ENCODE assay signal across 7 cellular contexts in genomic region chr9:36400332-36401178, GRCh38. TPM values are rescaled to one million over a fixed set of nuclear protein-coding genes. Genes with fewer than 3 reads are reported as not detected.
DNase-seq lines count a peak whose midpoint lies in the region; ATAC-seq, FAIRE-seq and TF ChIP-seq lines count a peak whose summit lies in the region.

No MANE protein-coding gene starts in this region.

- H3K9me3 ChIP-seq in astrocyte (ENCODE audit: insufficient read depth, low read depth, low read length) (no peaks in the 10 kb centered on the region), hepatocyte (ENCODE audit: low read depth) (no peaks in the 10 kb centered on the region)

- H3K27ac Mint-ChIP-seq in astrocyte (ENCODE audit: unreplicated experiment) = peak overlapping the region; percentile 97

- H3K36me3 ChIP-seq in astrocyte (ENCODE audit: insufficient read depth, low read length) = no peaks in the 10 kb centered on the region
- H3K36me3 ChIP-seq in hepatocyte (replicated peaks; ENCODE audit: insufficient read depth, low read depth) = no peaks in the 10 kb centered on the region

- no peaks in the 10 kb centered on the region for H3K9me2 ChIP-seq in hepatocyte (replicated peaks; ENCODE audit: insufficient read depth)

- FAIRE-seq in astrocyte (lab: Jason Lieb, UNC) = no peak

- WGBS in hepatocyte (ENCODE audit: low lambda C conversion rate, missing lambda C conversion rate) = under 1% methylated on average over 64 of the region's 113 CpGs

- peaks cover 23% of the 10 kb centered on the region for H3K4me1 Mint-ChIP-seq in astrocyte (ENCODE audit: low read depth, unreplicated experiment)

- H4K20me1 ChIP-seq in astrocyte (ENCODE audit: insufficient read depth, low read length) (peaks cover 30% of the 10 kb centered on the region), hepatocyte (ENCODE audit: insufficient read depth, poor library complexity, severe bottlenecking) (peaks cover 33% of the 10 kb centered on the region)

- H3K27ac ChIP-seq in astrocyte (ENCODE audit: low read depth, low read length) (peak overlapping the region; percentile 83), hepatocyte (peak overlapping the region; percentile 95)

- H3K27me3 ChIP-seq in astrocyte (ENCODE audit: insufficient read depth, low read length) (no peaks in the 10 kb centered on the region), hepatocyte (no peaks in the 10 kb centered on the region)

- H3K9ac ChIP-seq in astrocyte (ENCODE audit: low read length) = peak overlapping the region; percentile 95

- TF ChIP-seq CTCF in astrocyte (IDR thresholded peaks at IDR 0.05; ENCODE audit: insufficient read depth, low read depth, low read length) (no peak), hepatocyte (IDR thresholded peaks at IDR 0.05; ENCODE audit: poor library complexity) (peak; percentile 8), retinal pigment epithelial cell (conservative IDR thresholded peaks at IDR 0.05; ENCODE audit: low read depth, low read length) (no peak)

- peak overlapping the region; percentile 79 for H2AFZ ChIP-seq in astrocyte (ENCODE audit: low read depth, low read length)
- H2AFZ ChIP-seq in hepatocyte = peak overlapping the region; percentile 88

- no peaks in the 10 kb centered on the region for H3K27me3 Mint-ChIP-seq in astrocyte (ENCODE audit: low read depth, unreplicated experiment)

- H3K4me1 ChIP-seq in astrocyte (ENCODE audit: insufficient read depth, low read length) (peaks cover 16% of the 10 kb centered on the region), hepatocyte (ENCODE audit: insufficient read depth) (peaks cover 17% of the 10 kb centered on the region)

- H3K79me2 ChIP-seq in astrocyte (ENCODE audit: insufficient read depth, low read length) (peaks cover 52% of the 10 kb centered on the region), hepatocyte (peaks cover 57% of the 10 kb centered on the region)

- H3K4me3 ChIP-seq in astrocyte (ENCODE audit: insufficient read depth, low read depth, low read length) (peak overlapping the region; percentile 84), hepatocyte (peak overlapping the region; percentile 92), retinal pigment epithelial cell (ENCODE audit: low read length) (peak overlapping the region; percentile 83)

- peak overlapping the region; percentile 96 for H3K4me2 ChIP-seq in astrocyte (ENCODE audit: low read length)
- H3K4me2 ChIP-seq in hepatocyte = peak overlapping the region; percentile 93

- peak; percentile 69 for ATAC-seq in GM18505 (IDR thresholded peaks at IDR 0.05; ENCODE audit: unreplicated experiment)
- ATAC-seq in HG02938 (IDR thresholded peaks at IDR 0.05; ENCODE audit: unreplicated experiment) = peak; percentile 70

- DNase-seq in NCI-H187 treated with DMSO at 0.1 percent for 48 hours (lab: John Stamatoyannopoulos, UW) (peak; percentile 22), T-helper 22 cell (ENCODE audit: low read depth) (peak; percentile 87), astrocyte (ENCODE audit: low read depth) (peak; percentile 59), hepatocyte (ENCODE audit: low spot score) (peak; percentile 95), retinal pigment epithelial cell (ENCODE audit: low read depth) (peak; percentile 42)

- H3K36me3 Mint-ChIP-seq in astrocyte (ENCODE audit: low read depth, unreplicated experiment) = no peaks in the 10 kb centered on the region

- H3K9me3 Mint-ChIP-seq in astrocyte (ENCODE audit: unreplicated experiment) = no peaks in the 10 kb centered on the region

- TF ChIP-seq POLR2A in GM18505 (IDR thresholded peaks at IDR 0.05; ENCODE audit: borderline replicate concordance, extremely low read depth, insufficient read depth, insufficient read length) = peak; percentile 75

- peak overlapping the region; percentile 98 for H3K4me3 Mint-ChIP-seq in astrocyte (ENCODE audit: unreplicated experiment)

RNA-seq across cellular contexts. Expression of gene RNF38, which starts 0.5 kb away (rescaled TPM):
- 35.3 and 39.6 TPM in 2 replicates for total RNA-seq in astrocyte
- 23.7 and 25.7 TPM in 2 replicates for total RNA-seq in hepatocyte
- polyA plus RNA-seq in hepatocyte = 8.1 and 8.7 TPM in 2 replicates

Comparison
In these comparisons a context has a peak if more than half of its experiments do, and no peak if none do; other contexts are left out.
1. Peak in every context shown above with its lines: DNase-seq, ATAC-seq, H3K4me3 ChIP-seq and H3K27ac ChIP-seq.
2. DNase-seq: peak in every context shown above with its lines; median percentile 95 in hepatocyte; 87 in T-helper 22 cell; 59 in astrocyte; 42 in retinal pigment epithelial cell; 22 in NCI-H187 treated with DMSO at 0.1 percent for 48 hours.